Comparison of ENCODE assay signal across 26 cellular contexts in genomic region chr2:3224681-3225080, GRCh38.
DNase-seq lines count a peak whose midpoint lies in the region; ATAC-seq and TF ChIP-seq lines count a peak whose summit lies in the region.
"Had no signal": no experiment of that assay in that cellular context is flagged by ENCODE, and none has a peak within 500 bp of the region (broad histone marks: within the 10 kb centered on the region; RNA-seq: fewer than 3 reads in every experiment).

No MANE protein-coding gene starts in this region.

- no peaks in the 10 kb centered on the region for H3K9me3 ChIP-seq in CD8-positive, alpha-beta memory T cell (ENCODE audit: low read length)
- peaks cover 5% of the 10 kb centered on the region for H3K9me3 ChIP-seq in mucosa of descending colon
- H3K9me3 ChIP-seq: BE2C, Peyer's patch had no signal

- H3K4me1 ChIP-seq in CD8-positive, alpha-beta memory T cell (ENCODE audit: insufficient read depth, low read length), result peaks cover 24% of the 10 kb centered on the region
- no peaks in the 10 kb centered on the region for H3K4me1 ChIP-seq in mucosa of descending colon (ENCODE audit: low read depth)
- H3K4me1 ChIP-seq: pancreas, Peyer's patch, upper lobe of left lung had no signal

- H3K36me3 ChIP-seq in CD8-positive, alpha-beta memory T cell (ENCODE audit: insufficient read depth, low read length), result no peaks in the 10 kb centered on the region
- H3K36me3 ChIP-seq in mucosa of descending colon (ENCODE audit: low read depth), result no peaks in the 10 kb centered on the region
- H3K36me3 ChIP-seq: BE2C, brain microvascular endothelial cell, pancreas, Peyer's patch, spleen, upper lobe of left lung had no signal

- H3K4me1 Mint-ChIP-seq in activated T-cell treated with anti-CD3 and anti-CD28 coated beads, Interleukin-2, amount 50 U/mL, for 24 hours (ENCODE audit: low read depth), result peaks cover 49% of the 10 kb centered on the region
- peaks cover 33 to 41% (median 38%) of the 10 kb centered on the region in 3 donors for H3K4me1 Mint-ChIP-seq in CD8-positive, alpha-beta memory T cell
- peaks cover 30% of the 10 kb centered on the region for H3K4me1 Mint-ChIP-seq in activated naive CD8-positive, alpha-beta T cell treated with anti-CD3 and anti-CD28 coated beads, Interleukin-2, amount 10 ng/mL, durations not matched to agents 7 days and 5 days
- H3K4me1 Mint-ChIP-seq in natural killer cell treated with Interleukin-12 subunit alpha and Interleukin-12 subunit beta and Interleukin-15 and Interleukin-18, amount 100 ng/mL, for 72 hours (ENCODE audit: low read depth in 2 of 2), result peaks cover 59 to 64% of the 10 kb centered on the region in 2 donors
- H3K4me1 Mint-ChIP-seq: mesothelial cell of epicardium, nephron had no signal

- ATAC-seq in activated naive CD8-positive, alpha-beta T cell treated with anti-CD3 and anti-CD28 coated beads, Interleukin-2, amount 10 ng/mL, durations not matched to agents 7 days and 5 days (ENCODE audit: low read depth), result no peak
- no peak for ATAC-seq in natural killer cell treated with Interleukin-12 subunit alpha and Interleukin-12 subunit beta and Interleukin-15 and Interleukin-18, amount 100 ng/mL, for 72 hours
- ATAC-seq in mucosa of descending colon, result no peak
- ATAC-seq: activated CD4-positive, CD25-positive, alpha-beta regulatory T cell treated with anti-CD3 and anti-CD28 coated beads, Interleukin-2, amount 50 U/mL, for 24 hours; HCT116; pancreas; right cardiac atrium had no signal

- peaks cover 53% of the 10 kb centered on the region for H3K36me3 Mint-ChIP-seq in activated T-cell treated with anti-CD3 and anti-CD28 coated beads, Interleukin-2, amount 50 U/mL, for 24 hours (ENCODE audit: low read depth)
- peaks cover 0 to 9% (median 4%) of the 10 kb centered on the region in 3 donors for H3K36me3 Mint-ChIP-seq in CD8-positive, alpha-beta memory T cell
- peaks cover 37% of the 10 kb centered on the region for H3K36me3 Mint-ChIP-seq in activated naive CD8-positive, alpha-beta T cell treated with anti-CD3 and anti-CD28 coated beads, Interleukin-2, amount 10 ng/mL, durations not matched to agents 7 days and 5 days
- peaks cover 61% of the 10 kb centered on the region for H3K36me3 Mint-ChIP-seq in natural killer cell treated with Interleukin-12 subunit alpha and Interleukin-12 subunit beta and Interleukin-15 and Interleukin-18, amount 100 ng/mL, for 72 hours

- peak overlapping the region; percentile 100 for H3K27ac Mint-ChIP-seq in activated T-cell treated with anti-CD3 and anti-CD28 coated beads, Interleukin-2, amount 50 U/mL, for 24 hours
- peak overlapping the region; percentile 95 to 100 (median 98) for H3K27ac Mint-ChIP-seq in CD8-positive, alpha-beta memory T cell
- H3K27ac Mint-ChIP-seq in activated naive CD8-positive, alpha-beta T cell treated with anti-CD3 and anti-CD28 coated beads, Interleukin-2, amount 10 ng/mL, durations not matched to agents 7 days and 5 days, result peak overlapping the region; percentile 69
- H3K27ac Mint-ChIP-seq in natural killer cell treated with Interleukin-12 subunit alpha and Interleukin-12 subunit beta and Interleukin-15 and Interleukin-18, amount 100 ng/mL, for 72 hours, result peak overlapping the region; percentile 98 to 99
- H3K27ac Mint-ChIP-seq: mesothelial cell of epicardium, nephron had no signal

- H3K9me3 Mint-ChIP-seq in activated T-cell treated with anti-CD3 and anti-CD28 coated beads, Interleukin-2, amount 50 U/mL, for 24 hours, result peaks cover 38% of the 10 kb centered on the region
- H3K9me3 Mint-ChIP-seq in CD8-positive, alpha-beta memory T cell, result no peaks in the 10 kb centered on the region
- peaks cover 24% of the 10 kb centered on the region for H3K9me3 Mint-ChIP-seq in activated naive CD8-positive, alpha-beta T cell treated with anti-CD3 and anti-CD28 coated beads, Interleukin-2, amount 10 ng/mL, durations not matched to agents 7 days and 5 days
- H3K9me3 Mint-ChIP-seq in natural killer cell treated with Interleukin-12 subunit alpha and Interleukin-12 subunit beta and Interleukin-15 and Interleukin-18, amount 100 ng/mL, for 72 hours, result peaks cover 23% of the 10 kb centered on the region

- H3K4me3 Mint-ChIP-seq in activated T-cell treated with anti-CD3 and anti-CD28 coated beads, Interleukin-2, amount 50 U/mL, for 24 hours, result no peak overlapping the region
- H3K4me3 Mint-ChIP-seq in CD8-positive, alpha-beta memory T cell, result peak overlapping the region in 2 of 7 donors; percentile 49 to 69
- H3K4me3 Mint-ChIP-seq in activated naive CD8-positive, alpha-beta T cell treated with anti-CD3 and anti-CD28 coated beads, Interleukin-2, amount 10 ng/mL, durations not matched to agents 7 days and 5 days, result no peak overlapping the region
- H3K4me3 Mint-ChIP-seq in natural killer cell treated with Interleukin-12 subunit alpha and Interleukin-12 subunit beta and Interleukin-15 and Interleukin-18, amount 100 ng/mL, for 72 hours, result peak overlapping the region; percentile 76
- H3K4me3 Mint-ChIP-seq: mesothelial cell of epicardium, nephron had no signal

- H3K27me3 Mint-ChIP-seq in activated T-cell treated with anti-CD3 and anti-CD28 coated beads, Interleukin-2, amount 50 U/mL, for 24 hours, result no peaks in the 10 kb centered on the region
- no peaks in the 10 kb centered on the region for H3K27me3 Mint-ChIP-seq in CD8-positive, alpha-beta memory T cell
- H3K27me3 Mint-ChIP-seq in activated naive CD8-positive, alpha-beta T cell treated with anti-CD3 and anti-CD28 coated beads, Interleukin-2, amount 10 ng/mL, durations not matched to agents 7 days and 5 days, result no peaks in the 10 kb centered on the region
- no peaks in the 10 kb centered on the region for H3K27me3 Mint-ChIP-seq in natural killer cell treated with Interleukin-12 subunit alpha and Interleukin-12 subunit beta and Interleukin-15 and Interleukin-18, amount 100 ng/mL, for 72 hours

- POLR2A ChIA-PET in CD8-positive, alpha-beta memory T cell (lab: Charles Lee), result no interaction called here
- POLR2A ChIA-PET in activated naive CD8-positive, alpha-beta T cell treated with anti-CD3 and anti-CD28 coated beads, Interleukin-2, amount 10 ng/mL, durations not matched to agents 7 days and 5 days (lab: Charles Lee), result no interaction called here

- CTCF ChIA-PET in CD8-positive, alpha-beta memory T cell (lab: Charles Lee), result no interaction called here

- intact Hi-C loops in mucosa of descending colon (cut with DNase I, micrococcal nuclease), result no loop called here

- no peaks in the 10 kb centered on the region for H3K27me3 ChIP-seq in CD8-positive, alpha-beta memory T cell (ENCODE audit: insufficient read depth, low read length, poor library complexity, severe bottlenecking)
- H3K27me3 ChIP-seq: BE2C, brain microvascular endothelial cell, pancreas, Peyer's patch, spleen, upper lobe of left lung had no signal

- no peak for TF ChIP-seq CTCF in mucosa of descending colon (IDR thresholded peaks at IDR 0.05)

- no peak overlapping the region for H3K27ac ChIP-seq in CD8-positive, alpha-beta memory T cell (ENCODE audit: low read depth, low read length)
- H3K27ac ChIP-seq: brain microvascular endothelial cell, pancreas, Peyer's patch, spleen, upper lobe of left lung had no signal

- DNase-seq in activated T-cell treated with anti-CD3 and anti-CD28 coated beads, Interleukin-2, amount 50 U/mL, for 24 hours, result no peak
- DNase-seq in activated T-cell treated with anti-CD3 and anti-CD28 coated beads, Interleukin-2, amount 50 U/mL, for 1 hour, result no peak
- DNase-seq in CD8-positive, alpha-beta memory T cell, result no peak
- DNase-seq in activated naive CD8-positive, alpha-beta T cell treated with anti-CD3 and anti-CD28 coated beads, Interleukin-2, amount 10 ng/mL, durations not matched to agents 7 days and 5 days, result no peak
- no peak for DNase-seq in natural killer cell treated with Interleukin-12 subunit alpha and Interleukin-12 subunit beta and Interleukin-15 and Interleukin-18, amount 100 ng/mL, for 72 hours (ENCODE audit: low spot score)
- DNase-seq in NCI-H526 (lab: John Stamatoyannopoulos, UW), result no peak
- DNase-seq in mucosa of descending colon, result no peak
- DNase-seq in NCI-H2196 (lab: John Stamatoyannopoulos, UW; ENCODE audit: unreplicated experiment), result no peak
- DNase-seq: amniotic stem cell, BE2C, brain microvascular endothelial cell, glutamatergic neuron, islet precursor cell, NCI-H1105, NCI-H2029, NCI-H69, pancreas, Peyer's patch, right cardiac atrium, SIG-M5, spleen, upper lobe of left lung had no signal

- H3K4me3 ChIP-seq in CD8-positive, alpha-beta memory T cell (ENCODE audit: low read length), result no peak overlapping the region
- no peak overlapping the region for H3K4me3 ChIP-seq in mucosa of descending colon
- H3K4me3 ChIP-seq: pancreas, Peyer's patch, spleen, upper lobe of left lung had no signal
